16 cellular contexts compared by ENCODE assay signal in the genomic region with DNA sequence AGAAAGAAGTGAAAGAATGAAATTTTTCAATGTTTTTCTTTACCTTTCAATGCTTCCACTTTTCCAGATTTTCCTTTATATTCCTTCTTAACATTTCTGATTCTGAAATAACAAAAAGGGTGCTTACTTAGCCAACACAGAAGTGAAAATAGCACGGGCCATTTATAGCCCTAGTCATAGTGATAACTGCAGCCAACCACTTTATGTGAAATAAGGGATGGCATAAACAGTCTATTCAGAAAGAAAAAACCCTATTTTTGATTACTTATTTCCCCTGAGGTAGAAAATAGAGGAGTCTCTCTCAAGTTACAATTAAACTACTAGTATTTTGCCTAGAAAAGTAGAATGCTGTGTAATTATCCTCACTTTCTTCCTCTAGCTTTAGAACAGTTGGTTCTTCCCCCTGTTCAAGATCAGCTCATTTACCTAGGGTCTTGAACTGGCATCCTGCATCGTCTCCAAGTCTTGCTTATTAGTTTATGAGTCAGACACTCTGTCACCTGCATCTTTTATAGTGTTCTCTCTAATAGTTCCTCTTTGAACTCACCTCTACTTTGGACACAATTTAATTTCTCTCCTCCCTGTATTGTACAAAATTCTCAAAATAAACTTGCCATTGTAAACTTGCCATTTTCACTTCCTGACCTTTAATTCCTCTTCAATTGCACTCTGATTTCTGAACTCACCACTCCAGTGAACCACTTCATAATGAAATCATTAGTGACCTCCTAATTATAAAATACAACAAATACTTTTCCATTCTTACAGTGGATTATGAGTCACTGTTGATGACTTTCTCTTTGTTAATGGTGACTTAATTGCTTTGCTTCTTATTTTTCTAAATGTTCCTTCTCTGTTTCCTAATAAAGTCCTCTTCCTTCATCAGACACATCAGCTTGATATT. TPM values are rescaled to one million over a fixed set of nuclear protein-coding genes. Genes with fewer than 3 reads are reported as not detected.
DNase-seq lines count a peak whose midpoint lies in the region; ATAC-seq and TF ChIP-seq lines count a peak whose summit lies in the region.
"Had no signal": no experiment of that assay in that cellular context is flagged by ENCODE, and none has a peak within 500 bp of the region (broad histone marks: within the 10 kb centered on the region; RNA-seq: fewer than 3 reads in every experiment).

No MANE protein-coding gene starts in this region.

- H3K23ac ChIP-seq in trophoblast cell (ENCODE audit: low read length): no peak overlapping the region

- H2AK5ac ChIP-seq in trophoblast cell (ENCODE audit: low read length): no peak overlapping the region

- no peaks in the 10 kb centered on the region for H3K9me3 ChIP-seq in trophoblast cell (ENCODE audit: insufficient read depth, low read depth, low read length)

- no peak overlapping the region for H2BK120ac ChIP-seq in trophoblast cell (ENCODE audit: insufficient read depth, low read length, poor library complexity)

- H3K36me3 Mint-ChIP-seq in endothelial cell (ENCODE audit: low read depth, unreplicated experiment): no peaks in the 10 kb centered on the region

- no peak overlapping the region for H3K4me2 ChIP-seq in trophoblast cell (ENCODE audit: low read length)

- H4K12ac ChIP-seq in trophoblast cell (ENCODE audit: low read depth, low read length): no peak overlapping the region

- no peak overlapping the region for H4K8ac ChIP-seq in trophoblast cell (ENCODE audit: low read depth, low read length)

- no peak overlapping the region for H4K91ac ChIP-seq in trophoblast cell (ENCODE audit: low read depth, low read length)

- no peak overlapping the region for H3K9ac ChIP-seq in trophoblast cell (ENCODE audit: low read length)

- H3K4me1 Mint-ChIP-seq in endothelial cell (ENCODE audit: unreplicated experiment): no peaks in the 10 kb centered on the region

- H2BK5ac ChIP-seq in trophoblast cell (ENCODE audit: low read depth, low read length, poor library complexity): no peak overlapping the region

- no peak overlapping the region for H3K4me3 Mint-ChIP-seq in endothelial cell (ENCODE audit: unreplicated experiment)
- H3K4me3 Mint-ChIP-seq: activated CD8-positive, alpha-beta T cell treated with anti-CD3 and anti-CD28 coated beads for 36 hours had no signal

- no peak overlapping the region for H3K18ac ChIP-seq in trophoblast cell (ENCODE audit: low read length)

- H3K27ac Mint-ChIP-seq in endothelial cell (ENCODE audit: unreplicated experiment): no peak overlapping the region
- H3K27ac Mint-ChIP-seq: activated CD8-positive, alpha-beta T cell treated with anti-CD3 and anti-CD28 coated beads for 36 hours had no signal

- no CpG with 5 or more reads among the region's 2 CpGs for whole genome bisulfite sequencing in trophoblast cell (ENCODE audit: extremely low coverage, insufficient coverage, insufficient read length)

- TF ChIP-seq CTCF in endothelial cell (IDR thresholded peaks at IDR 0.05; ENCODE audit: unreplicated experiment): no peak

- H3K27ac ChIP-seq in trophoblast cell (ENCODE audit: low read depth, low read length): no peak overlapping the region

- H2AFZ ChIP-seq in trophoblast cell (ENCODE audit: insufficient read depth, low read length, poor library complexity): no peak overlapping the region

- peak; percentile 33 for ATAC-seq in GM18520 (IDR thresholded peaks at IDR 0.05; ENCODE audit: unreplicated experiment)
- peak; percentile 39 for ATAC-seq in GM21528 (IDR thresholded peaks at IDR 0.05; ENCODE audit: low FRiP score, unreplicated experiment)
- ATAC-seq in HG03196 (IDR thresholded peaks at IDR 0.05; ENCODE audit: unreplicated experiment): peak; percentile 36
- peak; percentile 38 to 41 for ATAC-seq in left cardiac atrium
- ATAC-seq in GM19397 (IDR thresholded peaks at IDR 0.05; ENCODE audit: unreplicated experiment): no peak
- ATAC-seq: activated CD8-positive, alpha-beta T cell treated with anti-CD3 and anti-CD28 coated beads for 36 hours had no signal

- DNase-seq in left cardiac atrium (no peak), trophoblast cell (no peak), endothelial cell (ENCODE audit: low spot score) (no peak), GDM1 (lab: John Stamatoyannopoulos, UW) (no peak)
- DNase-seq: activated CD8-positive, alpha-beta T cell treated with anti-CD3 and anti-CD28 coated beads for 36 hours; DND-41; NCI-H187; retina; SHP77 treated with DMSO at 0.1 percent for 48 hours; stimulated activated CD8-positive, alpha-beta memory T cell treated with anti-CD3 and anti-CD28 coated beads, Interleukin-4, amount 100 ng/mL, for 48 hours had no signal

- H3K4me1 ChIP-seq in trophoblast cell (ENCODE audit: control insufficient read depth in 1 of 2, insufficient read depth in 2 of 2, low read length in 2 of 2): no peaks in the 10 kb centered on the region

- no peaks in the 10 kb centered on the region for H3K27me3 Mint-ChIP-seq in endothelial cell (ENCODE audit: unreplicated experiment)
- H3K27me3 Mint-ChIP-seq: activated CD8-positive, alpha-beta T cell treated with anti-CD3 and anti-CD28 coated beads for 36 hours had no signal

- no peaks in the 10 kb centered on the region for H3K36me3 ChIP-seq in trophoblast cell (ENCODE audit: control insufficient read depth in 1 of 2, insufficient read depth in 2 of 2, low read length in 2 of 2)

- no peak overlapping the region for H3K14ac ChIP-seq in trophoblast cell (ENCODE audit: low read length)

- no peaks in the 10 kb centered on the region for H3K27me3 ChIP-seq in trophoblast cell (ENCODE audit: insufficient read depth, low read length)

- H3K4ac ChIP-seq in trophoblast cell (ENCODE audit: low read depth, low read length): no peak overlapping the region

- H3K79me2 ChIP-seq in trophoblast cell (ENCODE audit: control insufficient read depth, insufficient read depth, low read length, poor library complexity): no peaks in the 10 kb centered on the region

- H3K9me3 Mint-ChIP-seq in endothelial cell (ENCODE audit: unreplicated experiment): no peaks in the 10 kb centered on the region
- H3K9me3 Mint-ChIP-seq: activated CD8-positive, alpha-beta T cell treated with anti-CD3 and anti-CD28 coated beads for 36 hours had no signal

- no peak overlapping the region for H3K4me3 ChIP-seq in trophoblast cell (ENCODE audit: low read depth, low read length)
- H3K4me3 ChIP-seq: lung had no signal

- intact Hi-C loops in left cardiac atrium (cut with DNase I): no loop called here

- H2BK12ac ChIP-seq in trophoblast cell (ENCODE audit: low read length): no peak overlapping the region

- no peaks in the 10 kb centered on the region for H3K79me1 ChIP-seq in trophoblast cell (ENCODE audit: low read length)

RNA-seq across cellular contexts. Expression of a gene that starts 23.6 kb away (rescaled TPM):
- total RNA-seq in left cardiac atrium (10 to 100 TPM; 30.6 to 42.2 TPM), endothelial cell (ENCODE audit: unreplicated experiment) (0.38 TPM)
- polyA plus RNA-seq in trophoblast cell (2013): 0.01 TPM in 1 of 2 replicates, not detected in the other
- total RNA-seq: activated CD8-positive, alpha-beta T cell treated with anti-CD3 and anti-CD28 coated beads for 36 hours; astrocyte had no signal

RNA-seq across cellular contexts. Expression of a gene that starts 57.4 kb away (rescaled TPM):
- total RNA-seq in left cardiac atrium (10 to 100 TPM; 22.5 to 29.7 TPM), endothelial cell (ENCODE audit: unreplicated experiment) (0.23 TPM)
- 0.01 TPM in 2 replicates for polyA plus RNA-seq in trophoblast cell (2013)
- total RNA-seq: activated CD8-positive, alpha-beta T cell treated with anti-CD3 and anti-CD28 coated beads for 36 hours had no signal

Comparison
In these comparisons a context has a peak if more than half of its experiments do, and no peak if none do; other contexts are left out.
1. RNA of a gene that starts 23.6 kb away (total RNA-seq): 30.6 to 42.2 TPM in left cardiac atrium; 0.38 TPM in endothelial cell (single experiment); every median in the first group is over 10 times any median in the second.
2. RNA of a gene that starts 57.4 kb away (total RNA-seq): 22.5 to 29.7 TPM in left cardiac atrium; 0.23 TPM in endothelial cell (single experiment); every median in the first group is over 10 times any median in the second.